8 cellular contexts compared by ENCODE assay signal in the genomic region with DNA sequence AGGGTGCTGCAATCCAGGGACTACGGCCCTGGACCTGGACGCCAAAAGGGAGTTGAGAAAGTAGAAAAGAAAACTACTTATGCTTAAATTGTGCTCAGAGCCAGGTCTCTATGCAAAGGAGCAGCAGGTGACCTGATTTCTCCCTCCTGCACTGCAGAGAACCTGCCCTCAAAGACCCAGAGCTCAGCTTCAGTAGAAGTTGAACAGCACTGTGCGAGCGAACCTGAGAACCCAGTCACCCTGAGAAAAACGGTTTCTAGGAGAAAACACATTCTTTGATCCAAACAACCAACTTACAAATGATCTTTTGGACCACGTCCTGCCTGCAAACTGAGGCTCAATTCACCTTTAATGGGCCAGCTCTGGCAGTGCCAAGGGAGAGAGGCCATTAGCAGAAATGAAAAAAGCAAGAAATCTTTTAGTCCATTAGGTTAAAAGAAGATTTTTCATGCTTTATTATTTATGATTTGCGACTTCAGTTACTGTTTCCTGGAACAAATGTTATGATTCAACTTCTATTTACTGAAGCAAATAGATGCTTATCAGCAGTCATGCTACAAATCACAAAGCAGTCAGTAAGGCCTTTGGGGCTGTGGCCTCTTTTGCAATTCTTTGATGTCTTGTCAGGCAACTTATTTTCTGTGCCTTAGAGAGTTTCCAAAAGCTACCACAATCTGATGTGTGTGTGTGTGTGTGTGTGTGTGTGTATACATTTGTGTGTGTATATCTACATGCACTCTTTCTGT.
DNase-seq lines count a peak whose midpoint lies in the region; ATAC-seq, FAIRE-seq and TF ChIP-seq lines count a peak whose summit lies in the region.

No MANE protein-coding gene starts in this region.

- peaks cover 5% of the 10 kb centered on the region for H3K36me3 Mint-ChIP-seq in T-helper 1 cell treated with Interleukin-12 subunit alpha and Interleukin-12 subunit beta and Interleukin-4 antibody, amounts not matched to agents 30 μg/mL and 1 μg/mL, for 36 hours (ENCODE audit: low read depth)
- no peaks in the 10 kb centered on the region for H3K36me3 Mint-ChIP-seq in nephron (ENCODE audit: low read depth)

- no peak for TF ChIP-seq CTCF in cardiac fibroblast (IDR thresholded peaks at IDR 0.05; ENCODE audit: low read depth, low read length)
- no peak for TF ChIP-seq CTCF in nephron (IDR thresholded peaks at IDR 0.05; ENCODE audit: unreplicated experiment in 3 of 3)

- no peak for TF ChIP-seq POLR2A in GM12891 (IDR thresholded peaks at IDR 0.05; ENCODE audit: low read depth, low read length)

- H3K9me3 Mint-ChIP-seq in T-helper 1 cell treated with Interleukin-12 subunit alpha and Interleukin-12 subunit beta and Interleukin-4 antibody, amounts not matched to agents 30 μg/mL and 1 μg/mL, for 36 hours: peaks cover 9% of the 10 kb centered on the region
- H3K9me3 Mint-ChIP-seq in nephron: peaks cover 4% of the 10 kb centered on the region

- H3K4me3 ChIP-seq in cardiac fibroblast (replicated peaks in 1 of 2; ENCODE audit: low read depth in 2 of 2, low read length in 2 of 2): no peak overlapping the region

- no peak for ATAC-seq in GM18861 (IDR thresholded peaks at IDR 0.05; ENCODE audit: unreplicated experiment)

- FAIRE-seq in GM12891 (lab: Jason Lieb, UNC): peak; percentile 31

- H3K27ac Mint-ChIP-seq in T-helper 1 cell treated with Interleukin-12 subunit alpha and Interleukin-12 subunit beta and Interleukin-4 antibody, amounts not matched to agents 30 μg/mL and 1 μg/mL, for 36 hours: peak overlapping the region; percentile 98
- peak overlapping the region; percentile 64 to 96 (median 86) for H3K27ac Mint-ChIP-seq in nephron

- peak overlapping the region; percentile 77 for H3K4me3 Mint-ChIP-seq in T-helper 1 cell treated with Interleukin-12 subunit alpha and Interleukin-12 subunit beta and Interleukin-4 antibody, amounts not matched to agents 30 μg/mL and 1 μg/mL, for 36 hours
- H3K4me3 Mint-ChIP-seq in nephron: peak overlapping the region in 1 of 3 experiments; percentile 10

- H3K4me1 Mint-ChIP-seq in T-helper 1 cell treated with Interleukin-12 subunit alpha and Interleukin-12 subunit beta and Interleukin-4 antibody, amounts not matched to agents 30 μg/mL and 1 μg/mL, for 36 hours (ENCODE audit: low read depth): peaks cover 40% of the 10 kb centered on the region
- peaks cover 31% of the 10 kb centered on the region for H3K4me1 Mint-ChIP-seq in nephron

- no peaks in the 10 kb centered on the region for H3K27me3 Mint-ChIP-seq in T-helper 1 cell treated with Interleukin-12 subunit alpha and Interleukin-12 subunit beta and Interleukin-4 antibody, amounts not matched to agents 30 μg/mL and 1 μg/mL, for 36 hours (ENCODE audit: low read depth)
- H3K27me3 Mint-ChIP-seq in nephron (ENCODE audit: low read depth): no peaks in the 10 kb centered on the region

- DNase-seq in GM12891 (ENCODE audit: insufficient read length, low spot score) (no peak), cardiac fibroblast (ENCODE audit: low read depth in 2 of 2) (peak; percentile 34 to 52), NCI-H524 treated with DMSO at 0.1 percent for 48 hours (lab: John Stamatoyannopoulos, UW) (no peak), NCI-H2196 treated with DMSO at 0.1 percent for 48 hours (lab: John Stamatoyannopoulos, UW; ENCODE audit: unreplicated experiment) (no peak), NCI-H2081 (lab: John Stamatoyannopoulos, UW) (no peak)

TF ChIP-seq in GM12891, 5 proteins besides CTCF, POLR2A, EP300 and RAD21:
- TF ChIP-seq POLR2AphosphoS5 (IDR thresholded peaks at IDR 0.05; ENCODE audit: low read depth, low read length) (no peak), TAF1 (IDR thresholded peaks at IDR 0.05; ENCODE audit: low read depth, low read length) (no peak), SPI1 (IDR thresholded peaks at IDR 0.05; ENCODE audit: low read depth, low read length) (no peak), PAX5 (IDR thresholded peaks at IDR 0.05; ENCODE audit: insufficient read depth, low read length, severe bottlenecking) (no peak), POU2F2 (IDR thresholded peaks at IDR 0.05; ENCODE audit: low read depth, low read length) (no peak)

Comparison
In these comparisons a context has a peak if more than half of its experiments do, and no peak if none do; other contexts are left out.
1. DNase-seq: peak in cardiac fibroblast (2 of 2); none in GM12891 (single experiment), NCI-H524 treated with DMSO at 0.1 percent for 48 hours (single experiment), NCI-H2196 treated with DMSO at 0.1 percent for 48 hours (single experiment) and NCI-H2081 (0 of 2).